21 cellular contexts compared by ENCODE assay signal in genomic region chr16:49485663-49486062, GRCh38.
"Had no signal": no experiment of that assay in that cellular context is flagged by ENCODE, and none has a peak within 500 bp of the region (broad histone marks: within the 10 kb centered on the region; RNA-seq: fewer than 3 reads in every experiment).

No MANE protein-coding gene starts in this region.

- ATAC-seq: activated T-cell treated with anti-CD3 and anti-CD28 coated beads, Interleukin-2, amount 50 U/mL, for 4 hours; heart right ventricle; left lung; natural killer cell treated with Interleukin-12 subunit alpha and Interleukin-12 subunit beta and Interleukin-15 and Interleukin-18, amount 100 ng/mL, for 72 hours had no signal

- H3K9ac ChIP-seq: parathyroid adenoma had no signal

- H2AFZ ChIP-seq: parathyroid adenoma had no signal

- H3K79me2 ChIP-seq: parathyroid adenoma had no signal

- H3K4me3 ChIP-seq: breast epithelium, coronary artery, heart right ventricle, left lung, right lobe of liver, vagina had no signal

- FAIRE-seq: small intestine had no signal

- DNase-seq: activated CD4-positive, alpha-beta T cell treated with anti-CD3 and anti-CD28 coated beads for 1 hour; activated naive CD4-positive, alpha-beta T cell treated with Interleukin-2 at 50 U/mL for 16 hours; activated naive CD8-positive, alpha-beta T cell treated with anti-CD3 and anti-CD28 coated beads for 36 hours; activated T-cell treated with anti-CD3 and anti-CD28 coated beads, Interleukin-2, amount 50 U/mL, for 4 hours; endodermal cell; heart right ventricle; midbrain; right lobe of liver; small intestine; stimulated activated CD4-positive, alpha-beta T cell treated with anti-CD3 and anti-CD28 coated beads, Interleukin-2, amount 100 ng/mL, for 48 hours; stimulated activated CD8-positive, alpha-beta memory T cell treated with anti-CD3 and anti-CD28 coated beads, Interleukin-4, amount 100 ng/mL, for 48 hours; stimulated activated naive B cell treated with anti-CD40 and anti-IgM and Interleukin-4, amounts not matched to agents 10 μg/mL and 1 μg/mL and 100 μg/mL, for 72 hours; T-helper 1 cell had no signal

- H3K9me3 ChIP-seq: breast epithelium, left lung, neutrophil, right lobe of liver, vagina had no signal

- H3K27me3 ChIP-seq: breast epithelium, right lobe of liver, vagina had no signal

- H3K36me3 ChIP-seq: breast epithelium, heart right ventricle, left lung, neutrophil, right lobe of liver, vagina had no signal

- H3K4me1 ChIP-seq: breast epithelium, parathyroid adenoma had no signal

- H3K27ac ChIP-seq: coronary artery, epithelial cell of prostate, heart right ventricle, left lung, neutrophil, parathyroid adenoma had no signal
